6 cellular contexts compared by ENCODE assay signal in genomic region chr3:50620846-50621245, GRCh38. TPM values are rescaled to one million over a fixed set of nuclear protein-coding genes. Genes with fewer than 3 reads are reported as not detected.
A peak's percentile ranks its signal among the peaks of the same experiment; 100 is the strongest.
DNase-seq lines count a peak whose midpoint lies in the region; ATAC-seq and TF ChIP-seq lines count a peak whose summit lies in the region.

No MANE protein-coding gene starts in this region.

- CTCF ChIA-PET in mammary epithelial cell (lab: Charles Lee; ENCODE audit: low non-redundant PET), result no interaction called here

- H3K27me3 ChIP-seq in mammary epithelial cell (ENCODE audit: insufficient read depth, low read length) (no peaks in the 10 kb centered on the region), prostate gland (replicated peaks; ENCODE audit: insufficient read depth) (no peaks in the 10 kb centered on the region)

- no peak for ATAC-seq in Right ventricle myocardium inferior
- no peak for ATAC-seq in Right ventricle myocardium superior (ENCODE audit: poor library complexity)
- no peak for ATAC-seq in HG02840 (IDR thresholded peaks at IDR 0.05; ENCODE audit: low FRiP score, unreplicated experiment)

- in situ Hi-C loops in mammary epithelial cell (cut with MboI; ENCODE audit: low sequenced_read_pairs in 2 of 2), result no loop called here

- TF ChIP-seq CTCF in mammary epithelial cell (conservative IDR thresholded peaks at IDR 0.05 in 1 of 2, IDR thresholded peaks at IDR 0.05 in 1 of 2; ENCODE audit: extremely low read depth in 1 of 2, insufficient read depth in 1 of 2, low read depth in 1 of 2, low read length in 2 of 2), result no peak
- no peak for TF ChIP-seq CTCF in prostate gland (IDR thresholded peaks at IDR 0.05)

- no peak overlapping the region for H3K9ac ChIP-seq in mammary epithelial cell (ENCODE audit: insufficient read depth, low read length)

- H3K36me3 ChIP-seq in mammary epithelial cell (ENCODE audit: insufficient read depth, low read length) (no peaks in the 10 kb centered on the region), prostate gland (no peaks in the 10 kb centered on the region)

- WGBS in mammary epithelial cell (ENCODE audit: low coverage, missing lambda C conversion rate), result 35% methylated on average over 3 of the region's 3 CpGs
- 61% methylated on average over 3 of the region's 3 CpGs for WGBS in prostate gland

- peaks cover 84% of the 10 kb centered on the region for H3K79me2 ChIP-seq in mammary epithelial cell (ENCODE audit: insufficient read depth, low read length)

- H3K9me3 ChIP-seq in mammary epithelial cell (replicated peaks; ENCODE audit: insufficient read depth, low read length), result no peaks in the 10 kb centered on the region
- H3K9me3 ChIP-seq in prostate gland, result no peaks in the 10 kb centered on the region

- dilution Hi-C loops in mammary epithelial cell (cut with HindIII; ENCODE audit: low sequenced_read_pairs), result no loop called here

- H3K27ac ChIP-seq in mammary epithelial cell (ENCODE audit: insufficient read depth, low read depth, low read length), result no peak overlapping the region
- peak overlapping the region; percentile 41 for H3K27ac ChIP-seq in substantia nigra (ENCODE audit: low read depth, low read length, poor library complexity, severe bottlenecking)
- peak overlapping the region in 1 of 2 donors; percentile 36 for H3K27ac ChIP-seq in prostate gland

- peaks cover 70% of the 10 kb centered on the region for H3K4me1 ChIP-seq in mammary epithelial cell (ENCODE audit: insufficient read depth, low read length)
- H3K4me1 ChIP-seq in prostate gland (replicated peaks), result peaks cover 28% of the 10 kb centered on the region

- no peak overlapping the region for H2AFZ ChIP-seq in mammary epithelial cell (ENCODE audit: low read depth, low read length)

- DNase-seq in Right ventricle myocardium inferior (ENCODE audit: missing footprints) (peak; percentile 21), Right ventricle myocardium superior (no peak), mammary epithelial cell (no peak), substantia nigra (lab: John Stamatoyannopoulos, UW) (no peak), prostate gland (ENCODE audit: low spot score) (no peak)

- H4K20me1 ChIP-seq in mammary epithelial cell (ENCODE audit: insufficient read depth, low read length), result no peaks in the 10 kb centered on the region

- intact Hi-C loops in Right ventricle myocardium inferior (cut with DNase I), result no loop called here
- intact Hi-C loops in Right ventricle myocardium superior (cut with DNase I), result no loop called here
- intact Hi-C loops in mammary epithelial cell (cut with micrococcal nuclease), result no loop called here
- intact Hi-C loops in prostate gland (cut with DNase I), result no loop called here

- peak overlapping the region; percentile 16 for H3K4me2 ChIP-seq in mammary epithelial cell (ENCODE audit: insufficient read depth, low read depth, low read length)

- BruUV-seq in mammary epithelial cell (replicated peaks; lab: Mats Ljungman, UMichigan), result no TSS peak

- H3K4me3 ChIP-seq in mammary epithelial cell (replicated peaks in 1 of 3; ENCODE audit: insufficient read depth in 1 of 3, low read depth in 2 of 3, low read length in 3 of 3) (no peak overlapping the region), prostate gland (no peak overlapping the region)

- no peak for TF ChIP-seq POLR2A in prostate gland (IDR thresholded peaks at IDR 0.05)

RNA-seq across cellular contexts. Expression of gene MAPKAPK3, which starts 3.9 kb away (rescaled TPM):
- total RNA-seq in Right ventricle myocardium inferior, result 412 TPM
- 430 TPM for total RNA-seq in Right ventricle myocardium superior
- 100 to 1,000 TPM in 1 of 2 donors, 10 to 100 TPM in 1; 94.9 to 138 TPM for total RNA-seq in mammary epithelial cell
- polyA plus RNA-seq in mammary epithelial cell, result 259 TPM
- polyA minus RNA-seq in mammary epithelial cell, result 258 TPM
- 10 to 100 TPM; 33.2 to 52.3 TPM for total RNA-seq in prostate gland

RNA-seq across cellular contexts. Expression of gene CISH, which starts 9.3 kb away (rescaled TPM):
- 13.2 TPM for total RNA-seq in Right ventricle myocardium inferior
- total RNA-seq in Right ventricle myocardium superior, result 8.0 TPM
- total RNA-seq in mammary epithelial cell, result 1 to 10 TPM; 1.8 to 2.8 TPM
- 3.6 TPM for polyA plus RNA-seq in mammary epithelial cell
- polyA minus RNA-seq in mammary epithelial cell, result 8.8 TPM
- 1 to 10 TPM; 5.1 to 7.6 TPM for total RNA-seq in prostate gland

RNA-seq across cellular contexts. Expression of gene HEMK1, which starts 51.5 kb away (rescaled TPM):
- total RNA-seq in Right ventricle myocardium inferior (14.0 TPM), Right ventricle myocardium superior (19.5 TPM), mammary epithelial cell (10 to 100 TPM; 14.2 to 23.1 TPM), prostate gland (10 to 100 TPM in 1 of 2 donors, 1 to 10 TPM in 1; 8.5 to 17.1 TPM)
- 15.4 TPM for polyA plus RNA-seq in mammary epithelial cell
- 8.5 TPM for polyA minus RNA-seq in mammary epithelial cell

RNA-seq across cellular contexts. Expression of gene C3orf18, which starts 53.3 kb away (rescaled TPM):
- total RNA-seq in Right ventricle myocardium inferior, result 48.4 TPM
- 53.1 TPM for total RNA-seq in Right ventricle myocardium superior
- total RNA-seq in mammary epithelial cell, result 1 to 10 TPM in 1 of 2 donors, under 1 TPM in 1; 0.80 to 6.5 TPM
- 2.1 TPM for polyA plus RNA-seq in mammary epithelial cell
- polyA minus RNA-seq in mammary epithelial cell, result not detected
- total RNA-seq in prostate gland, result 10 to 100 TPM in 1 of 2 donors, 1 to 10 TPM in 1; 7.5 to 11.0 TPM

RNA-seq across cellular contexts. Expression of gene DOCK3, which starts 53.9 kb away (rescaled TPM):
- total RNA-seq in Right ventricle myocardium inferior (3.9 TPM), Right ventricle myocardium superior (3.6 TPM), mammary epithelial cell (under 1 TPM; 0.17 to 0.38 TPM), prostate gland (1 to 10 TPM in 1 of 2 donors, under 1 TPM in 1; 0.36 to 6.3 TPM)
- 0.08 TPM for polyA plus RNA-seq in mammary epithelial cell
- not detected for polyA minus RNA-seq in mammary epithelial cell
